11 cellular contexts compared by ENCODE assay signal in the genomic region with DNA sequence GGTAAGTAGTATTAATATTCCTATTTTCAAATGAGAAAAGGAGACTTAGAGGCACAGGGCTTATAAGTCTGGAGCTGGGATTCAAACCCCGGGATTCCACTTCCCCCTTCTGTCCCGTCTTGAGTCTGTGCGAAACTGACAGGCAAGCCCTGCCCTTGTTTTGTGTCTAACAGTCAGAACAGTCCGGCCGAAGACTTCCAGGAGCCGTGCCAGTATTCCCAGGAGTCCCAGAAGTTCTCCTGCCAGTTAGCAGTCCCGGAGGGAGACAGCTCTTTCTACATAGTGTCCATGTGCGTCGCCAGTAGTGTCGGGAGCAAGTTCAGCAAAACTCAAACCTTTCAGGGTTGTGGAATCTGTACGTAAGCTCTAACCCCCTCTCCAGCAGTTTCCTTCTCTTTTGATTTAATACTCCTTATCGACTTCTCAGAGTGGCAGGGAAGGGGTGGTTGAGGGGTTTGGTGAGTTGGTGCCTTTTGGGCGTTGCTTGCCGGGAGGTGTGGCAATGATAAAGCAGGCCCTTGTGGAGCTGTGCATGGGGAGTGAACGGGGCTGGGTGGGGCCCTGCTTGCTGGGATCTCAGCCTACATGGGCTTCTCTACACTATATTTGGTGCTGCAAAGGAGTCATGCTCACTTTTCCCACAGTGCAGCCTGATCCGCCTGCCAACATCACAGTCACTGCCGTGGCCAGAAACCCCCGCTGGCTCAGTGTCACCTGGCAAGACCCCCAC. TPM values are rescaled to one million over a fixed set of nuclear protein-coding genes. Genes with fewer than 3 reads are reported as not detected.
DNase-seq lines count a peak whose midpoint lies in the region; ATAC-seq and TF ChIP-seq lines count a peak whose summit lies in the region.
"Had no signal": no experiment of that assay in that cellular context is flagged by ENCODE, and none has a peak within 500 bp of the region (broad histone marks: within the 10 kb centered on the region; RNA-seq: fewer than 3 reads in every experiment).

No MANE protein-coding gene starts in this region.

- peaks cover 55% of the 10 kb centered on the region for H3K4me1 Mint-ChIP-seq in CD14-positive monocyte

- H3K36me3 Mint-ChIP-seq in CD14-positive monocyte = peaks cover 75 to 95% of the 10 kb centered on the region in 2 donors

- H3K27me3 Mint-ChIP-seq in CD14-positive monocyte (ENCODE audit: low read depth in 3 of 3) = no peaks in the 10 kb centered on the region

- intact Hi-C loops in CD14-positive monocyte (cut with micrococcal nuclease) = no loop called here
- intact Hi-C loops in left ventricle myocardium inferior (cut with micrococcal nuclease) = no loop called here

- H3K9me3 ChIP-seq in left ventricle myocardium inferior (replicated peaks) = no peaks in the 10 kb centered on the region

- peaks cover 23% of the 10 kb centered on the region for H3K36me3 ChIP-seq in left ventricle myocardium inferior

- H3K4me3 ChIP-seq in left ventricle myocardium inferior = peak overlapping the region; percentile 44

- H3K9me3 Mint-ChIP-seq in CD14-positive monocyte = no peaks in the 10 kb centered on the region

- ATAC-seq in GM21367 (IDR thresholded peaks at IDR 0.05; ENCODE audit: unreplicated experiment) = no peak

- H3K27ac ChIP-seq in left ventricle myocardium inferior (replicated peaks) = peak overlapping the region; percentile 86
- H3K27ac ChIP-seq: C4-2B had no signal

- DNase-seq in CD14-positive monocyte (ENCODE audit: low spot score) = no peak
- DNase-seq in astrocyte of the hippocampus (ENCODE audit: low read depth, low spot score) = peak; percentile 60
- DNase-seq in left ventricle myocardium inferior = peak; percentile 86
- peak; percentile 55 for DNase-seq in pons (ENCODE audit: low spot score)
- no peak for DNase-seq in middle frontal gyrus (ENCODE audit: extremely low spot score, low spot score)
- DNase-seq in NCI-H2081 treated with DMSO at 0.1 percent for 48 hours (lab: John Stamatoyannopoulos, UW) = no peak
- no peak for DNase-seq in NCI-H2029 treated with DMSO at 0.1 percent for 48 hours (lab: John Stamatoyannopoulos, UW)
- DNase-seq: activated T-cell treated with anti-CD3 and anti-CD28 coated beads for 4 hours, NCI-H2171 treated with DMSO at 0.1 percent for 48 hours had no signal

- TF ChIP-seq CTCF in CD14-positive monocyte (IDR thresholded peaks at IDR 0.05) = no peak
- no peak for TF ChIP-seq CTCF in left ventricle myocardium inferior (IDR thresholded peaks at IDR 0.05; ENCODE audit: borderline replicate concordance)

- peaks cover 74% of the 10 kb centered on the region for H3K4me1 ChIP-seq in left ventricle myocardium inferior

- H3K27me3 ChIP-seq in left ventricle myocardium inferior (ENCODE audit: low read depth) = no peaks in the 10 kb centered on the region

- peak overlapping the region; percentile 33 to 99 (median 98) for H3K27ac Mint-ChIP-seq in CD14-positive monocyte

- no peak overlapping the region for H3K4me3 Mint-ChIP-seq in CD14-positive monocyte

RNA-seq across cellular contexts. Expression of a gene that starts 29.4 kb away (rescaled TPM):
- polyA plus RNA-seq in CD14-positive monocyte = 10 to 100 TPM; 56.4 to 81.7 TPM
- 10.5 TPM for total RNA-seq in left ventricle myocardium inferior

Comparison
In these comparisons a context has a peak if more than half of its experiments do, and no peak if none do; other contexts are left out.
1. DNase-seq: peak in astrocyte of the hippocampus (single experiment), left ventricle myocardium inferior (single experiment) and pons (single experiment); none in CD14-positive monocyte (single experiment), middle frontal gyrus (single experiment), NCI-H2081 treated with DMSO at 0.1 percent for 48 hours (single experiment) and NCI-H2029 treated with DMSO at 0.1 percent for 48 hours (single experiment).